In the genomic region with DNA sequence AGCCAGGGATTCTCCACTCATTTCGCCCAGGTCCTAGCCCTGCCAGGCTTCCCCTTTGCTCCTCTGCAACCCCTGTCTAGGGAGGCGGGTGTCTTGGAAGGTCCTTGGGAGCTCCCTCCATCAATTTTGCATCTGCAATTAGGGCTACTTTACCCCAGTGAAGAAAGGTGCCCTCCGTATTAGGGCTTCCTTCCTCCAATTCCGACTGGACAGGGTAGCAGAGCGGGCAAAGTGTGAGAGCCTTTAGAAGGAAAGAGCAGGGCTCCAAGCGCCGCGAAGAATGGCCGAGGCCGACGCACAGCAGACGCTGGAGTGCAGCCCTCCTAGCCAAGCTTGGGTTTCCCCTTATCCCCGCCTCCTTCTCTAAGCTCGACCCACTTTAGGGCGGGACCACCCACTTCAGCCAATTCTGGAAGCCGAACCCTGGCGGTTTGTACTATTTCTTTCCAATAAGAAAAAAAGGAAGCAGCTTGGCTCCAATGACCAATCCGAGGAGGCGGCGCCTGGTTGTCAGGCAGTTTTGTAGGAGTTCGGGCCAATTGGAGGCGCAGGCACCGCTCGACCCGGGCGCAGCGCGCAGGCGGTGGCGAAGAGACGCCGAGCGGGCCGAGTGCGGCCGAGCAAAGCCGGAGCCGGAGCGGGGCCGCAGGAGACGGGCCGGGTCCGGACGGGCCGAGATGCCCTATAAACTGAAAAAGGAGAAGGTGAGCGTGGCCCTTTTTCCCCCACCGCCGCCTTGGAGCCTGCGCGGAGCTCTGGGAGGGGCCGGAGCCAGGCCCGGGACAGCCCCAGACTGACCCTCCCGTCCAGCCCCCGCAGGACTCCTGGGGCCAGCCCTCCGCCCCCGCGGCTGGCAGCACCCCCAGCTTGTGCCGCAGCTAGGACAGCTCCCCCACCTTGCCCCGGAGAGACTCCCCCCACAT, we compare ENCODE assay signal across 1 cellular context.
TF ChIP-seq lines count a peak whose summit lies in the region.

TSS of gene PPP2R5D (plus strand) at position 570 of the 923 bp plus-strand sequence. CDS start at position 678, 108 bp downstream.

TF ChIP-seq in HepG2, 621 proteins besides CTCF, POLR2A, EP300 and RAD21 (continued from another document and continues in another):
- TF ChIP-seq ZNF598 (CRISPR knock-in tag; IDR thresholded peaks at IDR 0.05; ENCODE audit: borderline replicate concordance) (no peak), SP140L (CRISPR knock-in tag; IDR thresholded peaks at IDR 0.05; ENCODE audit: borderline replicate concordance) (no peak), MED1 (CRISPR knock-in tag; IDR thresholded peaks at IDR 0.05) (peak; percentile 72), ZNF788 (CRISPR knock-in tag; IDR thresholded peaks at IDR 0.05; ENCODE audit: borderline replicate concordance) (peak; percentile 53; the same call in 1 of the 2 replicates), RBM22 (optimal IDR thresholded peaks at IDR 0.05; ENCODE audit: low read length) (no peak), SNRNP70 (IDR thresholded peaks at IDR 0.05; ENCODE audit: low read depth, low read length) (no peak), ZNF44 (CRISPR knock-in tag; IDR thresholded peaks at IDR 0.05) (no peak), RFXAP (CRISPR knock-in tag; IDR thresholded peaks at IDR 0.05; ENCODE audit: borderline replicate concordance) (peak; percentile 100), RFXANK (CRISPR knock-in tag; IDR thresholded peaks at IDR 0.05) (peak; percentile 100), AGO1 (IDR thresholded peaks at IDR 0.05; ENCODE audit: low read depth, low read length, poor library complexity, severe bottlenecking) (no peak), ZNF512B (CRISPR knock-in tag; IDR thresholded peaks at IDR 0.05; ENCODE audit: borderline replicate concordance) (no peak), ZBTB44 (CRISPR knock-in tag; IDR thresholded peaks at IDR 0.05) (no peak; the same call in 1 of the 2 replicates), ZBTB40 (IDR thresholded peaks at IDR 0.05) (no peak), ZBTB40 (CRISPR knock-in tag; IDR thresholded peaks at IDR 0.05) (no peak; the same call in 1 of the 2 replicates), ZNF441 (CRISPR knock-in tag; IDR thresholded peaks at IDR 0.05; ENCODE audit: borderline replicate concordance) (peak; percentile 66), YY1 (IDR thresholded peaks at IDR 0.05; ENCODE audit: insufficient read depth, insufficient replicate concordance, low read depth, low read length) (peak; percentile 72), ZSCAN31 (CRISPR knock-in tag; IDR thresholded peaks at IDR 0.05; ENCODE audit: low read depth) (peak; percentile 82), ZFY (CRISPR knock-in tag; IDR thresholded peaks at IDR 0.05) (peak; percentile 91), ERF (CRISPR knock-in tag; IDR thresholded peaks at IDR 0.05) (peak; percentile 78), ZNF709 (CRISPR knock-in tag; IDR thresholded peaks at IDR 0.05) (peak; percentile 45; the same call in 1 of the 2 replicates), ZBTB49 (CRISPR knock-in tag; IDR thresholded peaks at IDR 0.05; ENCODE audit: borderline replicate concordance) (no peak), ASH2L (IDR thresholded peaks at IDR 0.05; ENCODE audit: insufficient read length, low read depth, low read length) (no peak), ZNF766 (CRISPR knock-in tag; IDR thresholded peaks at IDR 0.05; ENCODE audit: borderline replicate concordance) (peak; percentile 66; the same call in 1 of the 2 replicates), ZNF274 (CRISPR knock-in tag; IDR thresholded peaks at IDR 0.05) (no peak), TIGD3 (CRISPR knock-in tag; IDR thresholded peaks at IDR 0.05; ENCODE audit: borderline replicate concordance) (no peak; the same call in 1 of the 2 replicates), PRMT3 (CRISPR knock-in tag; IDR thresholded peaks at IDR 0.05; ENCODE audit: borderline replicate concordance, low read depth) (no peak), ZNF672 (CRISPR knock-in tag; IDR thresholded peaks at IDR 0.05) (no peak), YEATS2 (CRISPR knock-in tag; IDR thresholded peaks at IDR 0.05; ENCODE audit: borderline replicate concordance) (peak; percentile 62; the same call in 1 of the 2 replicates), CREB3 (CRISPR knock-in tag; IDR thresholded peaks at IDR 0.05) (peak; percentile 92), HNRNPK (IDR thresholded peaks at IDR 0.05; ENCODE audit: low read depth, low read length, poor library complexity, severe bottlenecking) (peak; percentile 84), ESRRA (CRISPR knock-in tag; IDR thresholded peaks at IDR 0.05; ENCODE audit: low read depth) (0 out of 2 replicates have a peak, but pooled peaks have one; percentile 33), NFE2L1 (CRISPR knock-in tag; IDR thresholded peaks at IDR 0.05; ENCODE audit: borderline replicate concordance) (no peak), FOXO4 (CRISPR knock-in tag; conservative IDR thresholded peaks at IDR 0.05) (no peak), ZNF207 (IDR thresholded peaks at IDR 0.05; ENCODE audit: borderline replicate concordance) (no peak), SIX1 (CRISPR knock-in tag; IDR thresholded peaks at IDR 0.05; ENCODE audit: borderline replicate concordance) (peak; percentile 12; the same call in 1 of the 2 replicates)
